Comparison of ENCODE assay signal across 8 cellular contexts in the genomic region with DNA sequence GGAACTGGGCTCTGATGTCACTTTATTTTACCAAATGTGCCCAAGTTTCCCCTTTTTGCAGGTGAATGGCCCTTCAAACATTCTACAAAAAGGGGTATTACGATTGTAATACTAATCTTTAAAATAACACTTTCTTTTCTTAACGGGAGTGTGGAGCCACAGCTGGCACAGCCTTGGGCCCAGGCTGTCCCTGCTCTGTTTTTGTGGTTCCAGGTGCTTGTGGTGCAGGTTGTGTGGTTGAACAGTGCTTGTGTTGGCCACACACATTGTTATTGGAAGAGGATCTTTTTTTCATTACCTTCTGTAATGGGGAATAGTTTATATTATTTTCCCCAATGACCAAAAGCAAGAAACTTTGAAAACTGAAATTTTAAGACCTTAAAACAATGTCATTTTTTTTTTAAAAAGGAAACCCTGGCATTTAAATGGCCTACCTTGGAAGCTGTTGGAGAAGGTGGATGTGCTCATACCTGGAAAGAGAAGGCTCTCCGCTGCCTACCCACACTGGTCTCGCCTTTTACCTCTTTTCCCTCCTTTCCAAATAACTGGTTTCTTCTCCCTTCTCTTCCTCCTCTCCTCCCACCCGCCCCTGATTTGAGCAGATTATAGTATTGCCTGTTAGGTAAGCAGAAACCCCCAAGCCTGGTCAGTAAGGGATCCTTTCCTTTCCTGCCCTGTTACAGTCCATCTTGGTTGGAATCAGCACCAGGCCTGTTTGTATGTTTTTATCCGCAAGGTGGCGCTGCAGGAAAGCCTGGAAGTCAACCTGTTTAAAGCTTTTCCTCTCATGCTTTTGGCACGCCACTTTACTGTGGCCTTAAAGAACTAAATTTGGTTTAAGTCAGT.
DNase-seq lines count a peak whose midpoint lies in the region; ATAC-seq lines count a peak whose summit lies in the region.

No MANE protein-coding gene starts in this region.

- ATAC-seq in HG02943 (IDR thresholded peaks at IDR 0.05; ENCODE audit: low read depth, unreplicated experiment): peak; percentile 87
- peak; percentile 53 to 66 for ATAC-seq in activated CD4-positive, CD25-positive, alpha-beta regulatory T cell treated with anti-CD3 and anti-CD28 coated beads, Interleukin-2, amount 50 U/mL, for 24 hours

- DNase-seq in activated gamma-delta T cell treated with Interleukin-2 at 50 U/mL for 16 hours: peak; percentile 88
- no peak for DNase-seq in activated gamma-delta T cell (lab: John Stamatoyannopoulos, UW)
- peak; percentile 2 for DNase-seq in NCI-H2171 treated with DMSO at 0.1 percent for 48 hours (lab: John Stamatoyannopoulos, UW)
- peak; percentile 68 for DNase-seq in central memory CD4-positive, alpha-beta T cell
- peak; percentile 76 for DNase-seq in kidney tubule cell (ENCODE audit: low spot score)
- peak; percentile 84 for DNase-seq in stimulated activated CD4-positive, alpha-beta T cell treated with anti-CD3 and anti-CD28 coated beads, Interleukin-4, amount 100 ng/mL, for 1 hour
